29 cellular contexts compared by ENCODE assay signal in the genomic region with DNA sequence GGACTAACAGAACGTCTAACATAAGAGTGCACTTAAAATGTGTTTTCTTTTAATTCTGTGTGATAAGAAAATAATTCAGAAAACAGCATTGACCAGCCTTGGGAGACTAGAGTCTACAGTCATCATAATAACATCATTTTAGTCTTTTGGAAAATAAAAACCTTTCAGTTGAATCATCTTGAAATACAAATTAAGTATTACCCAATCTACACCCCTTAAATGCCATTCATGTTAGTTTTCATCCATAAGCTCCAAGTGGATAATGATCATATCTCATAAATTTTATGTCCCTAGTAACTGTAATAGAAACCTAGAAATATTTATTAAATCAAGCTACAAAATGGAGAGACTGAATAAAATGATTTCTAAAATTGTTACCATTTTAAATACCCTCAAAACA. TPM values are rescaled to one million over a fixed set of nuclear protein-coding genes. Genes with fewer than 3 reads are reported as not detected.
DNase-seq lines count a peak whose midpoint lies in the region; ATAC-seq, FAIRE-seq and TF ChIP-seq lines count a peak whose summit lies in the region.
"Had no signal": no experiment of that assay in that cellular context is flagged by ENCODE, and none has a peak within 500 bp of the region (broad histone marks: within the 10 kb centered on the region; RNA-seq: fewer than 3 reads in every experiment).

No MANE protein-coding gene starts in this region.

- TF ChIP-seq CTCF in A549 (IDR thresholded peaks at IDR 0.05) (no peak), brain microvascular endothelial cell (IDR thresholded peaks at IDR 0.05; ENCODE audit: low read depth, low read length, missing control alignments) (no peak), neural progenitor cell (IDR thresholded peaks at IDR 0.05) (no peak), uterus (IDR thresholded peaks at IDR 0.05) (no peak)

- no peak overlapping the region for H3K27ac Mint-ChIP-seq in neural progenitor cell
- H3K27ac Mint-ChIP-seq: IgD-negative memory B cell; nephron; stimulated activated naive CD8-positive, alpha-beta T cell treated with anti-CD3 and anti-CD28 coated beads, Interleukin-15, amount 100 ng/mL, for 72 hours; WTC11 had no signal

- in situ Hi-C loops in brain microvascular endothelial cell (cut with HindIII; ENCODE audit: low pct_ligation_motif_present, low sequenced_read_pairs): no loop called here

- no peaks in the 10 kb centered on the region for H4K20me1 ChIP-seq in neural progenitor cell (ENCODE audit: low read depth)
- H4K20me1 ChIP-seq: BLaER1 had no signal

- H3K4me1 Mint-ChIP-seq in neural progenitor cell: peaks cover 9% of the 10 kb centered on the region
- H3K4me1 Mint-ChIP-seq: IgD-negative memory B cell; stimulated activated naive CD8-positive, alpha-beta T cell treated with anti-CD3 and anti-CD28 coated beads, Interleukin-15, amount 100 ng/mL, for 72 hours had no signal

- H3K4me2 ChIP-seq in A549: peak overlapping the region; percentile 42; the same call in 2 of the 3 replicates
- H3K4me2 ChIP-seq in neural progenitor cell: no peak overlapping the region
- H3K4me2 ChIP-seq: BLaER1 had no signal

- peaks cover 5% of the 10 kb centered on the region for H3K27me3 Mint-ChIP-seq in neural progenitor cell (ENCODE audit: insufficient read depth, low read depth)

- no peak overlapping the region for H2AFZ ChIP-seq in neural progenitor cell (replicated peaks)

- no peak for TF ChIP-seq RAD21 in A549 (conservative IDR thresholded peaks at IDR 0.05 in 1 of 2, IDR thresholded peaks at IDR 0.05 in 1 of 2)

- FAIRE-seq in A549 (lab: Jason Lieb, UNC): peak; percentile 36
- FAIRE-seq: GM12878 had no signal

- no peak for TF ChIP-seq POLR2A in A549 (IDR thresholded peaks at IDR 0.05; ENCODE audit: low read length)
- no peak for TF ChIP-seq POLR2A in uterus (IDR thresholded peaks at IDR 0.05)

- no peak for ATAC-seq in A549
- ATAC-seq in HG03139 (IDR thresholded peaks at IDR 0.05; ENCODE audit: unreplicated experiment): no peak
- ATAC-seq: gastroesophageal sphincter; stimulated activated naive CD8-positive, alpha-beta T cell treated with anti-CD3 and anti-CD28 coated beads, Interleukin-15, amount 100 ng/mL, for 72 hours had no signal

- no peak overlapping the region for H3K4me3 Mint-ChIP-seq in neural progenitor cell
- H3K4me3 Mint-ChIP-seq: IgD-negative memory B cell; nephron; stimulated activated naive CD8-positive, alpha-beta T cell treated with anti-CD3 and anti-CD28 coated beads, Interleukin-15, amount 100 ng/mL, for 72 hours; WTC11 had no signal

- intact Hi-C loops in uterus (cut with DNase I; ENCODE audit: low total_unique reads): no loop called here

- no peaks in the 10 kb centered on the region for H3F3A ChIP-seq in neural progenitor cell (ENCODE audit: low read depth)

- DNase-seq in A549 (ENCODE audit: low read depth in 1 of 2, low spot score in 1 of 2) (no peak), HCEC 1CT (peak; percentile 92), brain microvascular endothelial cell (no peak), iris pigment epithelial cell (ENCODE audit: low read depth) (peak; percentile 53), H4 (ENCODE audit: low spot score) (no peak), neural progenitor cell (ENCODE audit: low spot score) (no peak), uterus (no peak)
- DNase-seq: 8988T; activated CD4-positive, alpha-beta T cell treated with anti-CD3 and anti-CD28 coated beads, Interleukin-2, amount 50 U/mL, for 1 hour; activated naive CD4-positive, alpha-beta T cell treated with anti-CD3 and anti-CD28 coated beads, Interleukin-2, amount 50 U/mL, for 16 hours; aorta; COR-L47; hypothalamus; islet precursor cell; NCI-H1105; NCI-H2029 treated with DMSO at 0.1 percent for 48 hours; NCI-H2227 treated with DMSO at 0.1 percent for 48 hours; posterior cingulate gyrus; right lobe of liver; stimulated activated naive CD8-positive, alpha-beta T cell treated with anti-CD3 and anti-CD28 coated beads, Interleukin-15, amount 100 ng/mL, for 72 hours; trophoblast cell had no signal

- POLR2A ChIA-PET in A549 (lab: Yijun Ruan, JAX): no interaction called here

- H3K9me3 ChIP-seq in A549: no peaks in the 10 kb centered on the region
- no peaks in the 10 kb centered on the region for H3K9me3 ChIP-seq in neural progenitor cell (ENCODE audit: low read depth)
- H3K9me3 ChIP-seq in uterus: no peaks in the 10 kb centered on the region
- H3K9me3 ChIP-seq: BLaER1, gastroesophageal sphincter, HAP-1, right lobe of liver had no signal

- H3K27ac ChIP-seq in A549 (no peak overlapping the region; a peak in 1 of 6 replicates), brain microvascular endothelial cell (peak overlapping the region; percentile 40), neural progenitor cell (no peak overlapping the region), uterus (peak overlapping the region in 1 of 2 donors; percentile 82)
- H3K27ac ChIP-seq: BLaER1, gastroesophageal sphincter, right lobe of liver had no signal

- H3K36me3 Mint-ChIP-seq in neural progenitor cell: peaks cover 13% of the 10 kb centered on the region
- H3K36me3 Mint-ChIP-seq: IgD-negative memory B cell, WTC11 had no signal

- CTCF ChIA-PET in A549 (lab: Yijun Ruan, JAX): interaction anchor here (0.6 to 1.6 kb wide), 2 partner anchors 47 to 167 kb away, joined by 3 to 4 read pairs; no protein-coding TSS in a partner anchor

- peaks cover 23% of the 10 kb centered on the region for H3K4me1 ChIP-seq in A549
- no peaks in the 10 kb centered on the region for H3K4me1 ChIP-seq in neural progenitor cell
- peaks cover 0 to 13% of the 10 kb centered on the region in 2 donors for H3K4me1 ChIP-seq in uterus
- H3K4me1 ChIP-seq: BLaER1, HAP-1, right lobe of liver had no signal

- TF ChIP-seq EP300 in A549 (IDR thresholded peaks at IDR 0.05): no peak

- H3K36me3 ChIP-seq in brain microvascular endothelial cell (replicated peaks) (no peaks in the 10 kb centered on the region), neural progenitor cell (no peaks in the 10 kb centered on the region), uterus (no peaks in the 10 kb centered on the region)
- H3K36me3 ChIP-seq: BLaER1, gastroesophageal sphincter, HAP-1, right lobe of liver had no signal

- no peaks in the 10 kb centered on the region for H3K79me2 ChIP-seq in neural progenitor cell (ENCODE audit: low read depth)

- H3K27me3 ChIP-seq in brain microvascular endothelial cell (replicated peaks): no peaks in the 10 kb centered on the region
- H3K27me3 ChIP-seq in neural progenitor cell: no peaks in the 10 kb centered on the region
- H3K27me3 ChIP-seq in uterus: no peaks in the 10 kb centered on the region
- H3K27me3 ChIP-seq: BLaER1, gastroesophageal sphincter, right lobe of liver had no signal

- H3K9ac ChIP-seq in neural progenitor cell: no peak overlapping the region
- H3K9ac ChIP-seq: BLaER1 had no signal

- WGBS in A549 (ENCODE audit: missing lambda C conversion rate): 73% methylated on average over 1 of the region's 1 CpG

- H3K9me3 Mint-ChIP-seq in neural progenitor cell: peaks cover 33% of the 10 kb centered on the region
- H3K9me3 Mint-ChIP-seq: stimulated activated naive CD8-positive, alpha-beta T cell treated with anti-CD3 and anti-CD28 coated beads, Interleukin-15, amount 100 ng/mL, for 72 hours; WTC11 had no signal

- no peak overlapping the region for H3K4me3 ChIP-seq in A549
- no peak overlapping the region for H3K4me3 ChIP-seq in brain microvascular endothelial cell (ENCODE audit: low read depth, low read length)
- no peak overlapping the region for H3K4me3 ChIP-seq in neural progenitor cell
- no peak overlapping the region for H3K4me3 ChIP-seq in uterus
- H3K4me3 ChIP-seq: BLaER1, gastroesophageal sphincter, GM12878, HAP-1, right lobe of liver had no signal

TF ChIP-seq in A549, 52 proteins besides CTCF, POLR2A, EP300 and RAD21:
- TF ChIP-seq EHMT2 (IDR thresholded peaks at IDR 0.05; ENCODE audit: low read depth): no peak
- no peak for TF ChIP-seq FOSB (CRISPR knock-in tag; IDR thresholded peaks at IDR 0.05)
- TF ChIP-seq, protein P1, sequence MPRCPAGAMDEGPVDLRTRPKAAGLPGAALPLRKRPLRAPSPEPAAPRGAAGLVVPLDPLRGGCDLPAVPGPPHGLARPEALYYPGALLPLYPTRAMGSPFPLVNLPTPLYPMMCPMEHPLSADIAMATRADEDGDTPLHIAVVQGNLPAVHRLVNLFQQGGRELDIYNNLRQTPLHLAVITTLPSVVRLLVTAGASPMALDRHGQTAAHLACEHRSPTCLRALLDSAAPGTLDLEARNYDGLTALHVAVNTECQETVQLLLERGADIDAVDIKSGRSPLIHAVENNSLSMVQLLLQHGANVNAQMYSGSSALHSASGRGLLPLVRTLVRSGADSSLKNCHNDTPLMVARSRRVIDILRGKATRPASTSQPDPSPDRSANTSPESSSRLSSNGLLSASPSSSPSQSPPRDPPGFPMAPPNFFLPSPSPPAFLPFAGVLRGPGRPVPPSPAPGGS (IDR thresholded peaks at IDR 0.05): no peak
- TF ChIP-seq RNF2 (IDR thresholded peaks at IDR 0.05; ENCODE audit: borderline replicate concordance, low read depth): no peak
- no peak for TF ChIP-seq HEYL (CRISPR knock-in tag; IDR thresholded peaks at IDR 0.05)
- no peak for TF ChIP-seq MYC (IDR thresholded peaks at IDR 0.05; ENCODE audit: borderline replicate concordance, low read length)
- TF ChIP-seq POLR2AphosphoS2 (conservative IDR thresholded peaks at IDR 0.05; ENCODE audit: low read length): no peak
- TF ChIP-seq EHF (CRISPR knock-in tag; IDR thresholded peaks at IDR 0.05): no peak
- no peak for TF ChIP-seq KDM5A (IDR thresholded peaks at IDR 0.05)

RNA-seq across cellular contexts. Expression of gene EPS8, which starts 32.4 kb away (rescaled TPM):
- polyA plus RNA-seq in A549 (2011; rRNA removed) (101 and 106 TPM in 2 replicates), A549 (2017; fragmentation: RNase III; extraction: RNeasy Plus Mini Kit Qiagen cat#74134 plus additional on column Dnase treatment) (20.1 to 28.2 TPM (median 25.1 TPM) in 3 replicates)
- 22.4 and 22.5 TPM in 2 replicates for polyA plus RNA-seq in A549 (2012; cell fraction: cytosol; rRNA removed)
- polyA plus RNA-seq in A549 (2012; cell fraction: nucleus; rRNA removed): 16.5 and 19.5 TPM in 2 replicates
- polyA minus RNA-seq in A549 (2011; rRNA and poly(A)+ RNA removed): 85.5 and 132 TPM in 2 replicates
- total RNA-seq in H4 (2014; rRNA removed; shearing (Covaris generic)): 18.8 and 21.5 TPM in 2 replicates
- total RNA-seq in neural progenitor cell (ENCODE audit: low replicate concordance) (9.8 and 17.0 TPM in 2 replicates), uterus (100 to 1,000 TPM in 3 of 4 donors, 10 to 100 TPM in 1; 93.7 to 173 (median 109) TPM)

Comparison
In these comparisons a context has a peak if more than half of its experiments do, and no peak if none do; other contexts are left out.
1. DNase-seq: peak in HCEC 1CT (single experiment) and iris pigment epithelial cell (single experiment); none in A549 (0 of 2), brain microvascular endothelial cell (single experiment), H4 (single experiment), neural progenitor cell (single experiment) and uterus (0 of 2).